Comparison of ENCODE assay signal across 10 cellular contexts in the genomic region with DNA sequence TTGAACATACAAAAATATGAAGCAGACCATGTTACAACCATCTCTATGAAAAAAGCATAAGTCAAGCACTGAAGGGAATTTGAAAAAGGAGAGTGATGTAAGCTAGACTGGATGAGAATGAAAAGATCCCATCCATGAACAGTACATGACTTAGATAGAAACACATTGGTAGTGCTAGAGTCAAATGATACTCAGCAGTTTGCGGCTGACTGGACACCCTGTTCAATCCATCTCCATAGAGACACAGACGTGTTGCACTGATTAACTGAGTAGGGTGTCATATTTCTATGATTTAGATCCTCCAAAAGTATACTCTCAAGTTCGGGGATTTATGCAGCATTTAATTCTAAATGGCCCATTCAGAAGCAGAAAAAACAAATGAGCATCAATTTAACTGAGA.
"Had no signal": no experiment of that assay in that cellular context is flagged by ENCODE, and none has a peak within 500 bp of the region (broad histone marks: within the 10 kb centered on the region; RNA-seq: fewer than 3 reads in every experiment).

No MANE protein-coding gene starts in this region.

- H3K9me3 ChIP-seq: heart left ventricle, ovary, thyroid gland had no signal

- H3K36me3 ChIP-seq: cardiac muscle cell, heart left ventricle, left ventricle myocardium inferior, ovary, thyroid gland had no signal

- H3K4me3 ChIP-seq: cardiac muscle cell, heart left ventricle, left ventricle myocardium inferior, ovary, thyroid gland had no signal

- H3K27ac ChIP-seq: cardiac muscle cell, heart left ventricle, left ventricle myocardium inferior, ovary, thyroid gland had no signal

- DNase-seq: activated CD4-positive, alpha-beta T cell treated with anti-CD3 and anti-CD28 coated beads, Interleukin-2, amount 10 ng/mL, durations not matched to agents 7 days and 5 days; activated CD4-positive, CD25-positive, alpha-beta regulatory T cell; activated naive CD4-positive, alpha-beta T cell treated with anti-CD3 and anti-CD28 coated beads, Interleukin-2, amount 10 ng/mL, durations not matched to agents 7 days and 5 days; activated T-cell treated with anti-CD3 and anti-CD28 coated beads for 4 hours; heart left ventricle; left ventricle myocardium inferior; mesenchymal stem cell; ovary had no signal

- H3K27me3 ChIP-seq: cardiac muscle cell, heart left ventricle, ovary, thyroid gland had no signal

- H3K4me1 ChIP-seq: heart left ventricle, left ventricle myocardium inferior had no signal
